19 cellular contexts compared by ENCODE assay signal in the genomic region with DNA sequence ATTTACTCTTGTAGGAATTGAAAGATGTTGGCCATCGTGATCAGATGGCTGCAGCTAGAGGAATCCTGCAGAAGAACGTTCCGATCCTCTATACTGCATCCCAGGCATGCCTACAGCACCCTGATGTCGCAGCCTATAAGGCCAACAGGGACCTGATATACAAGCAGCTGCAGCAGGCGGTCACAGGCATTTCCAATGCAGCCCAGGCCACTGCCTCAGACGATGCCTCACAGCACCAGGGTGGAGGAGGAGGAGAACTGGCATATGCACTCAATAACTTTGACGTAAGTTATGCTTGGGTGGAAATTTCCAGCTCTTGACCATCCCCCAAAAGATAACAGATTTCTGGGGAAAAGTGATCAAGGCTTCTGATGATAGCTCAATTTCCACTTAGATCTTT. TPM values are rescaled to one million over a fixed set of nuclear protein-coding genes. Genes with fewer than 3 reads are reported as not detected.
A peak's percentile ranks its signal among the peaks of the same experiment; 100 is the strongest.
DNase-seq lines count a peak whose midpoint lies in the region; ATAC-seq and TF ChIP-seq lines count a peak whose summit lies in the region.
"Had no signal": no experiment of that assay in that cellular context is flagged by ENCODE, and none has a peak within 500 bp of the region (broad histone marks: within the 10 kb centered on the region; RNA-seq: fewer than 3 reads in every experiment).

No MANE protein-coding gene starts in this region.

- no peak for TF ChIP-seq CTCF in fibroblast of villous mesenchyme (IDR thresholded peaks at IDR 0.05; ENCODE audit: insufficient read depth, low read depth, low read length)

- intact Hi-C loops in sciatic nerve (cut with DNase I): no loop called here

- H3K9me3 Mint-ChIP-seq in activated T-cell treated with anti-CD3 and anti-CD28 coated beads, Interleukin-2, amount 50 U/mL, for 72 hours: no peaks in the 10 kb centered on the region
- H3K9me3 Mint-ChIP-seq in activated T-cell treated with anti-CD3 and anti-CD28 coated beads, Interleukin-2, amount 50 U/mL, for 24 hours: no peaks in the 10 kb centered on the region

- peak; percentile 57 to 76 for ATAC-seq in activated T-cell treated with anti-CD3 and anti-CD28 coated beads, Interleukin-2, amount 50 U/mL, for 72 hours (replicated peaks in 1 of 2)
- peak; percentile 42 for ATAC-seq in sciatic nerve
- ATAC-seq in GM21825 (IDR thresholded peaks at IDR 0.05; ENCODE audit: unreplicated experiment): no peak
- ATAC-seq: foreskin keratinocyte had no signal

- H3K4me3 Mint-ChIP-seq in activated T-cell treated with anti-CD3 and anti-CD28 coated beads, Interleukin-2, amount 50 U/mL, for 72 hours: no peak overlapping the region
- no peak overlapping the region for H3K4me3 Mint-ChIP-seq in activated T-cell treated with anti-CD3 and anti-CD28 coated beads, Interleukin-2, amount 50 U/mL, for 24 hours

- peak in 1 of 2 donors; percentile 5 for DNase-seq in activated T-cell treated with anti-CD3 and anti-CD28 coated beads, Interleukin-2, amount 50 U/mL, for 72 hours
- no peak for DNase-seq in activated T-cell treated with anti-CD3 and anti-CD28 coated beads, Interleukin-2, amount 50 U/mL, for 24 hours
- DNase-seq in NCI-H226 (peak; percentile 29), fibroblast of villous mesenchyme (ENCODE audit: low read depth) (peak; percentile 50), sciatic nerve (ENCODE audit: low spot score) (no peak), midbrain (lab: John Stamatoyannopoulos, UW) (no peak), NCI-H1417 (lab: John Stamatoyannopoulos, UW) (no peak)
- DNase-seq: activated naive CD4-positive, alpha-beta T cell treated with anti-CD3 and anti-CD28 coated beads, Interleukin-2, amount 50 U/mL, for 16 hours; central memory CD4-positive, alpha-beta T cell; effector memory CD4-positive, alpha-beta T cell; foreskin keratinocyte; GDM1; GOT3; NCI-H1048; WERI-Rb-1 had no signal

- no peak overlapping the region for H3K4me3 ChIP-seq in fibroblast of villous mesenchyme (ENCODE audit: low read depth, low read length)
- H3K4me3 ChIP-seq: suprapubic skin had no signal

- no peaks in the 10 kb centered on the region for H3K36me3 Mint-ChIP-seq in activated T-cell treated with anti-CD3 and anti-CD28 coated beads, Interleukin-2, amount 50 U/mL, for 72 hours (ENCODE audit: insufficient read depth in 2 of 2)
- H3K36me3 Mint-ChIP-seq in activated T-cell treated with anti-CD3 and anti-CD28 coated beads, Interleukin-2, amount 50 U/mL, for 24 hours (ENCODE audit: low read depth): peaks cover 3% of the 10 kb centered on the region

- H3K27me3 Mint-ChIP-seq in activated T-cell treated with anti-CD3 and anti-CD28 coated beads, Interleukin-2, amount 50 U/mL, for 72 hours (ENCODE audit: low read depth): no peaks in the 10 kb centered on the region
- peaks cover 20% of the 10 kb centered on the region for H3K27me3 Mint-ChIP-seq in activated T-cell treated with anti-CD3 and anti-CD28 coated beads, Interleukin-2, amount 50 U/mL, for 24 hours

- H3K27ac Mint-ChIP-seq in activated T-cell treated with anti-CD3 and anti-CD28 coated beads, Interleukin-2, amount 50 U/mL, for 72 hours: no peak overlapping the region
- no peak overlapping the region for H3K27ac Mint-ChIP-seq in activated T-cell treated with anti-CD3 and anti-CD28 coated beads, Interleukin-2, amount 50 U/mL, for 24 hours

- peaks cover 11% of the 10 kb centered on the region for H3K4me1 Mint-ChIP-seq in activated T-cell treated with anti-CD3 and anti-CD28 coated beads, Interleukin-2, amount 50 U/mL, for 72 hours (ENCODE audit: low read depth)
- peaks cover 9% of the 10 kb centered on the region for H3K4me1 Mint-ChIP-seq in activated T-cell treated with anti-CD3 and anti-CD28 coated beads, Interleukin-2, amount 50 U/mL, for 24 hours (ENCODE audit: low read depth)

RNA-seq across cellular contexts. Expression of a gene that starts 50.6 kb away (rescaled TPM):
- total RNA-seq in activated T-cell treated with anti-CD3 and anti-CD28 coated beads, Interleukin-2, amount 50 U/mL, for 72 hours: under 1 TPM; 0.23 to 0.29 TPM
- total RNA-seq in fibroblast of villous mesenchyme (under 0.01 and 0.32 TPM in 2 replicates), sciatic nerve (0.58 TPM)
- total RNA-seq: foreskin keratinocyte, left lobe of liver, myocyte had no signal

Comparison
In these comparisons a context has a peak if more than half of its experiments do, and no peak if none do; other contexts are left out.
1. DNase-seq: peak in NCI-H226 (single experiment) and fibroblast of villous mesenchyme (single experiment); none in activated T-cell treated with anti-CD3 and anti-CD28 coated beads, Interleukin-2, amount 50 U/mL, for 24 hours (single experiment), sciatic nerve (single experiment), midbrain (single experiment) and NCI-H1417 (0 of 3).